20 cellular contexts compared by ENCODE assay signal in genomic region chr7:157404002-157404401, GRCh38.
DNase-seq lines count a peak whose midpoint lies in the region; ATAC-seq and TF ChIP-seq lines count a peak whose summit lies in the region.
"Had no signal": no experiment of that assay in that cellular context is flagged by ENCODE, and none has a peak within 500 bp of the region (broad histone marks: within the 10 kb centered on the region; RNA-seq: fewer than 3 reads in every experiment).

No MANE protein-coding gene starts in this region.

- H3K27ac ChIP-seq in BLaER1, result peak overlapping the region; percentile 32
- H3K27ac ChIP-seq in CD8-positive, alpha-beta memory T cell (ENCODE audit: low read depth, low read length), result peak overlapping the region; percentile 61
- peak overlapping the region; percentile 97 for H3K27ac ChIP-seq in PC-3 (ENCODE audit: low read length)
- no peak overlapping the region for H3K27ac ChIP-seq in naive thymus-derived CD4-positive, alpha-beta T cell (ENCODE audit: low read depth, low read length)
- no peak overlapping the region for H3K27ac ChIP-seq in SK-N-SH (ENCODE audit: low read depth in 2 of 2, low read length in 1 of 2)
- no peak overlapping the region for H3K27ac ChIP-seq in hepatocyte

- WGBS in SK-N-SH (ENCODE audit: low lambda C conversion rate), result 96% methylated on average over 5 of the region's 5 CpGs
- WGBS in hepatocyte (ENCODE audit: low lambda C conversion rate, missing lambda C conversion rate), result 97% methylated on average over 5 of the region's 5 CpGs

- H3K4me3 Mint-ChIP-seq in CD8-positive, alpha-beta memory T cell, result no peak overlapping the region
- H3K4me3 Mint-ChIP-seq in naive thymus-derived CD4-positive, alpha-beta T cell, result no peak overlapping the region
- H3K4me3 Mint-ChIP-seq: CD4-positive, alpha-beta T cell had no signal

- H3F3A ChIP-seq in PC-3 (ENCODE audit: low read length, unreplicated experiment), result no peaks in the 10 kb centered on the region
- H3F3A ChIP-seq in SK-N-SH (replicated peaks; ENCODE audit: insufficient read depth), result peaks cover 14% of the 10 kb centered on the region

- H3K27me3 ChIP-seq in BLaER1 (no peaks in the 10 kb centered on the region), PC-3 (ENCODE audit: low read length) (no peaks in the 10 kb centered on the region), SK-N-SH (ENCODE audit: insufficient read depth) (no peaks in the 10 kb centered on the region), hepatocyte (no peaks in the 10 kb centered on the region)
- no peaks in the 10 kb centered on the region for H3K27me3 ChIP-seq in CD8-positive, alpha-beta memory T cell (ENCODE audit: insufficient read depth, low read length, poor library complexity, severe bottlenecking)
- no peaks in the 10 kb centered on the region for H3K27me3 ChIP-seq in naive thymus-derived CD4-positive, alpha-beta T cell (ENCODE audit: control insufficient read depth in 2 of 2, insufficient read depth in 2 of 2, low read length in 2 of 2)
- H3K27me3 ChIP-seq: BE2C had no signal

- BruUV-seq in PC-3 (replicated peaks; lab: Mats Ljungman, UMichigan), result no TSS peak

- H3K79me2 ChIP-seq in PC-3 (ENCODE audit: low read length) (peaks cover 29% of the 10 kb centered on the region), SK-N-SH (ENCODE audit: insufficient read depth) (peaks cover 42% of the 10 kb centered on the region), hepatocyte (peaks cover 26% of the 10 kb centered on the region)

- no peak for ATAC-seq in PC-3
- ATAC-seq in naive thymus-derived CD4-positive, alpha-beta T cell, result no peak
- ATAC-seq: GM12878 had no signal

- intact Hi-C loops in PC-3 (cut with micrococcal nuclease), result no loop called here
- intact Hi-C loops in naive thymus-derived CD4-positive, alpha-beta T cell (cut with micrococcal nuclease), result no loop called here

- H3K27me3 Mint-ChIP-seq in CD8-positive, alpha-beta memory T cell, result no peaks in the 10 kb centered on the region
- H3K27me3 Mint-ChIP-seq in naive thymus-derived CD4-positive, alpha-beta T cell, result no peaks in the 10 kb centered on the region
- H3K27me3 Mint-ChIP-seq: CD4-positive, alpha-beta T cell had no signal

- peaks cover 2 to 16% (median 12%) of the 10 kb centered on the region in 3 donors for H3K4me1 Mint-ChIP-seq in CD8-positive, alpha-beta memory T cell
- H3K4me1 Mint-ChIP-seq in naive thymus-derived CD4-positive, alpha-beta T cell, result peaks cover 0 to 20% (median 16%) of the 10 kb centered on the region in 7 donors

- H2AFZ ChIP-seq in PC-3 (ENCODE audit: low read length) (no peak overlapping the region), SK-N-SH (ENCODE audit: low read depth) (no peak overlapping the region), hepatocyte (no peak overlapping the region)

- H3K36me3 Mint-ChIP-seq in CD8-positive, alpha-beta memory T cell, result peaks cover 0 to 54% (median 6%) of the 10 kb centered on the region in 3 donors
- H3K36me3 Mint-ChIP-seq in naive thymus-derived CD4-positive, alpha-beta T cell, result peaks cover 3 to 40% (median 4%) of the 10 kb centered on the region in 5 donors

- no peak for TF ChIP-seq RAD21 in SK-N-SH (IDR thresholded peaks at IDR 0.05; ENCODE audit: low read length)

- no peak for DNase-seq in CD8-positive, alpha-beta memory T cell
- DNase-seq in PC-3 (no peak), mesenteric fat pad (ENCODE audit: low spot score) (peak; percentile 24), SK-N-SH (no peak), hepatocyte (ENCODE audit: low spot score) (no peak)
- no peak for DNase-seq in naive thymus-derived CD4-positive, alpha-beta T cell
- DNase-seq: BE2C; Caco-2; CD4-positive, alpha-beta T cell; DMS 273 treated with DMSO at 0.1 percent for 48 hours; Karpas-422; NCI-H1417 treated with DMSO at 0.1 percent for 48 hours; NCI-H187; NCI-H446; NCI-H526; SHP77; SW 1271 had no signal

- no peak overlapping the region for H3K27ac Mint-ChIP-seq in CD8-positive, alpha-beta memory T cell
- peak overlapping the region in 1 of 9 donors; percentile 40 for H3K27ac Mint-ChIP-seq in naive thymus-derived CD4-positive, alpha-beta T cell
- H3K27ac Mint-ChIP-seq: CD4-positive, alpha-beta T cell had no signal

- POLR2A ChIA-PET in CD8-positive, alpha-beta memory T cell (lab: Charles Lee), result no interaction called here
- POLR2A ChIA-PET in PC-3 (lab: Charles Lee; ENCODE audit: unreplicated experiment), result no interaction called here
- POLR2A ChIA-PET in naive thymus-derived CD4-positive, alpha-beta T cell (lab: Charles Lee), result interaction anchor here (1.0 kb wide), 1 partner anchor 219 kb away, joined by 3 read pairs; no protein-coding TSS in a partner anchor
- POLR2A ChIA-PET in SK-N-SH (lab: Yijun Ruan, JAX), result no interaction called here

- no peak for TF ChIP-seq CTCF in PC-3 (conservative IDR thresholded peaks at IDR 0.05; ENCODE audit: low read depth, low read length)
- no peak for TF ChIP-seq CTCF in SK-N-SH (IDR thresholded peaks at IDR 0.05)
- TF ChIP-seq CTCF in hepatocyte (IDR thresholded peaks at IDR 0.05; ENCODE audit: poor library complexity), result no peak

- H4K20me1 ChIP-seq in BLaER1 (peaks cover 72% of the 10 kb centered on the region), PC-3 (ENCODE audit: low read length) (no peaks in the 10 kb centered on the region), SK-N-SH (ENCODE audit: insufficient read depth) (peaks cover 33% of the 10 kb centered on the region), hepatocyte (ENCODE audit: insufficient read depth, poor library complexity, severe bottlenecking) (no peaks in the 10 kb centered on the region)

- H3K36me3 ChIP-seq in BLaER1 (peaks cover 90% of the 10 kb centered on the region), PC-3 (ENCODE audit: low read depth, low read length) (peaks cover 5% of the 10 kb centered on the region), SK-N-SH (replicated peaks in 1 of 2; ENCODE audit: control insufficient read depth in 1 of 2, insufficient read depth in 2 of 2, low read length in 1 of 2) (peaks cover 25 to 51% of the 10 kb centered on the region in 2 experiments), hepatocyte (replicated peaks; ENCODE audit: insufficient read depth, low read depth) (no peaks in the 10 kb centered on the region)
- peaks cover 5% of the 10 kb centered on the region for H3K36me3 ChIP-seq in CD8-positive, alpha-beta memory T cell (ENCODE audit: insufficient read depth, low read length)
- H3K36me3 ChIP-seq in naive thymus-derived CD4-positive, alpha-beta T cell (ENCODE audit: control insufficient read depth in 2 of 3, insufficient read depth in 3 of 3, low read length in 3 of 3), result peaks cover 0 to 50% (median 0%) of the 10 kb centered on the region in 3 experiments
- H3K36me3 ChIP-seq: HAP-1 had no signal

- H3K4me2 ChIP-seq in BLaER1, result peak overlapping the region; percentile 78
- H3K4me2 ChIP-seq in PC-3 (ENCODE audit: low read length), result no peak overlapping the region
- no peak overlapping the region for H3K4me2 ChIP-seq in SK-N-SH
- no peak overlapping the region for H3K4me2 ChIP-seq in hepatocyte

- CTCF ChIA-PET in CD8-positive, alpha-beta memory T cell (lab: Charles Lee), result no interaction called here
- CTCF ChIA-PET in PC-3 (lab: Charles Lee) (no interaction called here), SK-N-SH (lab: Yijun Ruan, JAX) (interaction anchor here (0.6 to 2.6 kb wide), 4 partner anchors 9 to 1738 kb away, joined by 3 to 11 read pairs (median 3); no protein-coding TSS in a partner anchor)
- CTCF ChIA-PET in naive thymus-derived CD4-positive, alpha-beta T cell (lab: Charles Lee), result no interaction called here

- TF ChIP-seq EP300 in SK-N-SH (IDR thresholded peaks at IDR 0.05; ENCODE audit: borderline replicate concordance in 1 of 2, low read depth in 1 of 2, low read length in 1 of 2), result no peak

- H3K9me2 ChIP-seq in PC-3 (replicated peaks; ENCODE audit: low read length) (no peaks in the 10 kb centered on the region), SK-N-SH (no peaks in the 10 kb centered on the region), hepatocyte (replicated peaks; ENCODE audit: insufficient read depth) (no peaks in the 10 kb centered on the region)

- H3K9me3 Mint-ChIP-seq in CD8-positive, alpha-beta memory T cell, result no peaks in the 10 kb centered on the region
- H3K9me3 Mint-ChIP-seq in naive thymus-derived CD4-positive, alpha-beta T cell, result no peaks in the 10 kb centered on the region
- H3K9me3 Mint-ChIP-seq: CD4-positive, alpha-beta T cell had no signal

- H3K9ac ChIP-seq in BLaER1 (peak overlapping the region; percentile 53; the same call in 1 of the 2 replicates), PC-3 (ENCODE audit: low read length) (peak overlapping the region; percentile 79), SK-N-SH (no peak overlapping the region)

- H3K9me3 ChIP-seq in BLaER1 (0 out of 2 replicates have a peak, but pooled peaks cover 9% of the 10 kb centered on the region), PC-3 (ENCODE audit: low read length) (no peaks in the 10 kb centered on the region), SK-N-SH (no peaks in the 10 kb centered on the region), hepatocyte (ENCODE audit: low read depth) (no peaks in the 10 kb centered on the region)
- no peaks in the 10 kb centered on the region for H3K9me3 ChIP-seq in CD8-positive, alpha-beta memory T cell (ENCODE audit: low read length)
- no peaks in the 10 kb centered on the region for H3K9me3 ChIP-seq in naive thymus-derived CD4-positive, alpha-beta T cell (ENCODE audit: control insufficient read depth in 2 of 3, low read length in 3 of 3)
- H3K9me3 ChIP-seq: BE2C, Caco-2, HAP-1 had no signal

- H3K4me1 ChIP-seq in BLaER1 (peaks cover 59% of the 10 kb centered on the region), PC-3 (ENCODE audit: insufficient read depth, low read length) (peaks cover 26% of the 10 kb centered on the region), SK-N-SH (ENCODE audit: control insufficient read depth in 1 of 2, insufficient read depth in 2 of 2, low read depth in 1 of 2, low read length in 1 of 2) (peaks cover 2 to 33% of the 10 kb centered on the region in 2 experiments; a peak in 3 of 4 replicates), hepatocyte (ENCODE audit: insufficient read depth) (peaks cover 7% of the 10 kb centered on the region)
- H3K4me1 ChIP-seq in CD8-positive, alpha-beta memory T cell (ENCODE audit: insufficient read depth, low read length), result no peaks in the 10 kb centered on the region
- H3K4me1 ChIP-seq in naive thymus-derived CD4-positive, alpha-beta T cell (ENCODE audit: control insufficient read depth in 2 of 2, insufficient read depth in 2 of 2, low read length in 2 of 2), result no peaks in the 10 kb centered on the region
- H3K4me1 ChIP-seq: Caco-2, HAP-1 had no signal

- H3K4me3 ChIP-seq in BLaER1, result no peak overlapping the region
- H3K4me3 ChIP-seq in CD8-positive, alpha-beta memory T cell (ENCODE audit: low read length), result no peak overlapping the region
- no peak overlapping the region for H3K4me3 ChIP-seq in PC-3 (ENCODE audit: low read length)
- H3K4me3 ChIP-seq in naive thymus-derived CD4-positive, alpha-beta T cell (ENCODE audit: low read length), result no peak overlapping the region
- no peak overlapping the region for H3K4me3 ChIP-seq in SK-N-SH (ENCODE audit: low read depth in 2 of 2, low read length in 1 of 2)
- no peak overlapping the region for H3K4me3 ChIP-seq in hepatocyte
- H3K4me3 ChIP-seq: GM12878, HAP-1 had no signal

TF ChIP-seq in SK-N-SH, 30 proteins besides CTCF, POLR2A, EP300 and RAD21 (continues in another document):
- TF ChIP-seq RXRA (IDR thresholded peaks at IDR 0.05; ENCODE audit: borderline replicate concordance, low read depth), result no peak
- no peak for TF ChIP-seq NFIC (IDR thresholded peaks at IDR 0.05; ENCODE audit: borderline replicate concordance)
- no peak for TF ChIP-seq MXI1 (IDR thresholded peaks at IDR 0.05; ENCODE audit: low read depth, low read length)
- TF ChIP-seq FOXM1 (IDR thresholded peaks at IDR 0.05; ENCODE audit: low read depth), result no peak

Comparison
In these comparisons a context has a peak if more than half of its experiments do, and no peak if none do; other contexts are left out.
1. H3K27ac ChIP-seq: peak in BLaER1 (single experiment), CD8-positive, alpha-beta memory T cell (single experiment) and PC-3 (single experiment); none in naive thymus-derived CD4-positive, alpha-beta T cell (single experiment), SK-N-SH (0 of 2) and hepatocyte (single experiment).